Comparison of ENCODE assay signal across 8 cellular contexts in the genomic region with DNA sequence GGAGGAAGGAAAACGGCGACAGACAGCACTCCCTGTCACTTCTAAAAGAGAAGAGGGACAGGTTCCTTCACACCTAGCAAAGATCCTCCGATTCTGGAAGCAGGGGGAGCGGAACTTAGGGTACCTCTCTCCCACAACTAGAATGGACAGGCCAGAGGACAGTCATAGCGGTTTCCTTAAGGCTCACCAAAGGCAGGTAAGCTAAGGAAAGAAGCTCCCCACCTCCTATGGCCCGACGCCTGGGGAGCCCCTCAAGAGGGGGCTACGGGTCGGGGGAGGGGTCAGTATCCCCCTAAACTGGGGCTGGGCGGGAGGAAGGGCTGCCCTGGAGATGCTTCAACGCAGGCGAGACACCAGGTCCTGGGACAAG. TPM values are rescaled to one million over a fixed set of nuclear protein-coding genes. Genes with fewer than 3 reads are reported as not detected.
DNase-seq lines count a peak whose midpoint lies in the region; ATAC-seq, FAIRE-seq and TF ChIP-seq lines count a peak whose summit lies in the region.

No MANE protein-coding gene starts in this region.

- H3K4me1 ChIP-seq in A549 = peaks cover 13% of the 10 kb centered on the region; the same call in 1 of the 3 replicates
- peaks cover 7% of the 10 kb centered on the region for H3K4me1 ChIP-seq in mesodermal cell (ENCODE audit: control insufficient read depth, insufficient read depth, low read length, poor library complexity, severe bottlenecking)

- no peaks in the 10 kb centered on the region for H3K27me3 Mint-ChIP-seq in MCF 10A (ENCODE audit: insufficient read depth, unreplicated experiment)

- H3K4me3 ChIP-seq in A549 = peak overlapping the region; percentile 86
- H3K4me3 ChIP-seq in mesodermal cell (ENCODE audit: extremely low read depth, insufficient read depth, low read length, poor library complexity, severe bottlenecking) = peak overlapping the region; percentile 100

- H3K27ac ChIP-seq in A549 (peak overlapping the region; percentile 88 to 93), mesodermal cell (ENCODE audit: low read depth, low read length, severe bottlenecking) (peak overlapping the region; percentile 74)

- 2% methylated on average over 11 of the region's 12 CpGs for WGBS in A549 (ENCODE audit: missing lambda C conversion rate)
- WGBS in mesodermal cell (ENCODE audit: insufficient coverage in 2 of 2), 2 experiments = 0% methylated on average over 3 to 11 of the region's 12 CpGs

- no peaks in the 10 kb centered on the region for H3K9me3 ChIP-seq in A549
- no peaks in the 10 kb centered on the region for H3K9me3 ChIP-seq in mesodermal cell (ENCODE audit: control insufficient read depth, low read length)

- peaks cover 7% of the 10 kb centered on the region for H3K36me3 Mint-ChIP-seq in MCF 10A (ENCODE audit: insufficient read depth, unreplicated experiment)

- H3K4me2 ChIP-seq in A549 = peak overlapping the region; percentile 71

- TF ChIP-seq EP300 in A549 (IDR thresholded peaks at IDR 0.05) = no peak

- H3K36me3 ChIP-seq in mesodermal cell (ENCODE audit: control insufficient read depth, insufficient read depth, low read length) = peaks cover 27% of the 10 kb centered on the region

- DNase-seq in A549 (ENCODE audit: low read depth in 1 of 2, low spot score in 1 of 2) (no peak), MCF 10A (ENCODE audit: unreplicated experiment) (no peak), H4 (ENCODE audit: low spot score) (no peak), NCI-H2081 treated with DMSO at 0.1 percent for 48 hours (lab: John Stamatoyannopoulos, UW) (no peak), posterior cingulate gyrus (no peak), SW 1271 (lab: John Stamatoyannopoulos, UW) (no peak)

- CTCF ChIA-PET in A549 (lab: Yijun Ruan, JAX) (interaction anchor here (0.6 to 2.5 kb wide), 7 partner anchors 10 to 252 kb away, joined by 3 to 7 read pairs (median 4); no protein-coding TSS in a partner anchor), MCF 10A (lab: Yijun Ruan, JAX) (interaction anchor here (0.8 to 1.4 kb wide), 2 partner anchors 129 to 135 kb away, joined by 3 read pairs; no protein-coding TSS in a partner anchor)

- no peaks in the 10 kb centered on the region for H3K9me3 Mint-ChIP-seq in MCF 10A (ENCODE audit: unreplicated experiment)

- peak overlapping the region; percentile 84 for H3K4me3 Mint-ChIP-seq in MCF 10A (ENCODE audit: unreplicated experiment)

- no peak for TF ChIP-seq RAD21 in A549 (conservative IDR thresholded peaks at IDR 0.05 in 1 of 2, IDR thresholded peaks at IDR 0.05 in 1 of 2)

- intact Hi-C loops in MCF 10A (cut with micrococcal nuclease) = no loop called here
- intact Hi-C loops in posterior cingulate gyrus (cut with DNase I) = loop anchor here (2.0 kb wide), 1 partner anchor 34 kb away; the partner anchor contains the start of gene KAT2A

- no TSS peak for BruUV-seq in MCF 10A (replicated peaks; lab: Mats Ljungman, UMichigan)

- TF ChIP-seq POLR2A in A549 (IDR thresholded peaks at IDR 0.05; ENCODE audit: low read length) = no peak

- TF ChIP-seq CTCF in A549 (IDR thresholded peaks at IDR 0.05) = no peak
- no peak for TF ChIP-seq CTCF in MCF 10A (IDR thresholded peaks at IDR 0.05; ENCODE audit: unreplicated experiment)

- peaks cover 16% of the 10 kb centered on the region for H3K4me1 Mint-ChIP-seq in MCF 10A (ENCODE audit: insufficient read depth, unreplicated experiment)

- POLR2A ChIA-PET in A549 (lab: Yijun Ruan, JAX) (interaction anchor here (0.8 kb wide), 1 partner anchor 25 kb away, joined by 3 read pairs; no protein-coding TSS in a partner anchor), MCF 10A (lab: Yijun Ruan, JAX) (interaction anchor here (0.6 to 2.2 kb wide), 16 partner anchors 17 to 1234 kb away, joined by 3 to 13 read pairs (median 4); partner anchors contain the start of genes ACLY, CNP, DNAJC7 and GHDC)

- ATAC-seq in A549 = peak in 1 of 2 experiments; percentile 13; a peak in 4 of 6 replicates
- ATAC-seq in HG03025 (IDR thresholded peaks at IDR 0.05; ENCODE audit: low FRiP score, unreplicated experiment) = peak; percentile 13

- FAIRE-seq in A549 (lab: Jason Lieb, UNC) = no peak

- peak overlapping the region; percentile 90 for H3K27ac Mint-ChIP-seq in MCF 10A (ENCODE audit: low read depth, unreplicated experiment)

TF ChIP-seq in A549, 52 proteins besides CTCF, POLR2A, EP300 and RAD21 (continues in another document):
- TF ChIP-seq RCOR1 (IDR thresholded peaks at IDR 0.05; ENCODE audit: low read depth, low read length) (no peak), RNF2 (IDR thresholded peaks at IDR 0.05; ENCODE audit: borderline replicate concordance, low read depth) (no peak), KDM5A (IDR thresholded peaks at IDR 0.05) (peak; percentile 53; the same call in 1 of the 2 replicates), HOXB13 (CRISPR knock-in tag; IDR thresholded peaks at IDR 0.05; ENCODE audit: low read depth) (no peak), TFCP2L1 (CRISPR knock-in tag; IDR thresholded peaks at IDR 0.05) (0 out of 2 replicates have a peak, but pooled peaks have one; percentile 39), POLR2AphosphoS2 (conservative IDR thresholded peaks at IDR 0.05; ENCODE audit: low read length) (no peak), PBX3 (IDR thresholded peaks at IDR 0.05) (no peak), TP53 (CRISPR knock-in tag; IDR thresholded peaks at IDR 0.05) (no peak), GATA3 (IDR thresholded peaks at IDR 0.05; ENCODE audit: borderline replicate concordance) (no peak)
- TF ChIP-seq, protein P1, sequence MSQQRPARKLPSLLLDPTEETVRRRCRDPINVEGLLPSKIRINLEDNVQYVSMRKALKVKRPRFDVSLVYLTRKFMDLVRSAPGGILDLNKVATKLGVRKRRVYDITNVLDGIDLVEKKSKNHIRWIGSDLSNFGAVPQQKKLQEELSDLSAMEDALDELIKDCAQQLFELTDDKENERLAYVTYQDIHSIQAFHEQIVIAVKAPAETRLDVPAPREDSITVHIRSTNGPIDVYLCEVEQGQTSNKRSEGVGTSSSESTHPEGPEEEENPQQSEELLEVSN (IDR thresholded peaks at IDR 0.05; ENCODE audit: borderline replicate concordance, low read depth) = no peak

RNA-seq across cellular contexts. Expression of gene RAB5C, which starts 0.3 kb away (rescaled TPM):
- 171 and 179 TPM in 2 replicates for polyA plus RNA-seq in A549 (2011; rRNA removed)
- polyA plus RNA-seq in A549 (2012; cell fraction: cytosol; rRNA removed) = 325 and 406 TPM in 2 replicates
- polyA plus RNA-seq in A549 (2012; cell fraction: nucleus; rRNA removed) = 250 and 251 TPM in 2 replicates
- polyA plus RNA-seq in A549 (2017; fragmentation: RNase III; extraction: RNeasy Plus Mini Kit Qiagen cat#74134 plus additional on column Dnase treatment) = 217 to 229 TPM (median 222 TPM) in 3 replicates
- 96.3 and 96.5 TPM in 2 replicates for polyA minus RNA-seq in A549 (2011; rRNA and poly(A)+ RNA removed)
- total RNA-seq in MCF 10A (2022) = 101 and 119 TPM in 2 replicates
- polyA plus RNA-seq in mesodermal cell (2013, experiment 1 of 2) = 137 TPM
- polyA plus RNA-seq in mesodermal cell (2013, experiment 2 of 2) = 122 TPM
- total RNA-seq in H4 (2014; rRNA removed; shearing (Covaris generic)) = 67.3 and 79.9 TPM in 2 replicates

RNA-seq across cellular contexts. Expression of gene KCNH4, which starts 26.4 kb away (rescaled TPM):
- polyA plus RNA-seq in A549 (2011; rRNA removed) (0.24 and 0.25 TPM in 2 replicates), A549 (2017; fragmentation: RNase III; extraction: RNeasy Plus Mini Kit Qiagen cat#74134 plus additional on column Dnase treatment) (0.37 to 0.40 TPM (median 0.39 TPM) in 3 replicates)
- polyA plus RNA-seq in A549 (2012; cell fraction: cytosol; rRNA removed) = 0.65 and 0.91 TPM in 2 replicates
- polyA plus RNA-seq in A549 (2012; cell fraction: nucleus; rRNA removed) = 2.0 TPM in 2 replicates
- 0.68 and 0.74 TPM in 2 replicates for polyA minus RNA-seq in A549 (2011; rRNA and poly(A)+ RNA removed)
- total RNA-seq in MCF 10A (2022) = not detected in 2 replicates
- polyA plus RNA-seq in mesodermal cell (2013, experiment 1 of 2) = 0.07 TPM
- not detected for polyA plus RNA-seq in mesodermal cell (2013, experiment 2 of 2)
- 0.06 TPM in 1 of 2 replicates, not detected in the other for total RNA-seq in H4 (2014; rRNA removed; shearing (Covaris generic))

RNA-seq across cellular contexts. Expression of gene HCRT, which starts 30.8 kb away (rescaled TPM):
- polyA plus RNA-seq in A549 (2011; rRNA removed) (not detected in 2 replicates), A549 (2017; fragmentation: RNase III; extraction: RNeasy Plus Mini Kit Qiagen cat#74134 plus additional on column Dnase treatment) (0.18 TPM in 1 of 3 replicates, not detected in the others)
- not detected in 2 replicates for polyA plus RNA-seq in A549 (2012; cell fraction: cytosol; rRNA removed)
- not detected in 2 replicates for polyA plus RNA-seq in A549 (2012; cell fraction: nucleus; rRNA removed)
- polyA minus RNA-seq in A549 (2011; rRNA and poly(A)+ RNA removed) = not detected in 2 replicates
- total RNA-seq in MCF 10A (2022) = not detected in 2 replicates
- polyA plus RNA-seq in mesodermal cell (2013, experiment 1 of 2) = not detected
- polyA plus RNA-seq in mesodermal cell (2013, experiment 2 of 2) = not detected
- not detected in 2 replicates for total RNA-seq in H4 (2014; rRNA removed; shearing (Covaris generic))

RNA-seq across cellular contexts. Expression of gene HSPB9, which starts 31.9 kb away (rescaled TPM):
- 0.04 TPM in 1 of 2 replicates, not detected in the other for polyA plus RNA-seq in A549 (2011; rRNA removed)
- polyA plus RNA-seq in A549 (2012; cell fraction: cytosol; rRNA removed) = 0.06 and 0.07 TPM in 2 replicates
- 0.11 and 0.18 TPM in 2 replicates for polyA plus RNA-seq in A549 (2012; cell fraction: nucleus; rRNA removed)
- polyA plus RNA-seq in A549 (2017; fragmentation: RNase III; extraction: RNeasy Plus Mini Kit Qiagen cat#74134 plus additional on column Dnase treatment) = not detected in 3 replicates
- not detected in 2 replicates for polyA minus RNA-seq in A549 (2011; rRNA and poly(A)+ RNA removed)
- not detected in 2 replicates for total RNA-seq in MCF 10A (2022)
- polyA plus RNA-seq in mesodermal cell (2013, experiment 1 of 2) = 0.15 TPM
- not detected for polyA plus RNA-seq in mesodermal cell (2013, experiment 2 of 2)
- total RNA-seq in H4 (2014; rRNA removed; shearing (Covaris generic)) = not detected in 2 replicates

RNA-seq across cellular contexts. Expression of gene KAT2A, which starts 33.3 kb away (rescaled TPM):
- polyA plus RNA-seq in A549 (2011; rRNA removed) = 42.2 and 57.4 TPM in 2 replicates
- 59.4 and 65.0 TPM in 2 replicates for polyA plus RNA-seq in A549 (2012; cell fraction: cytosol; rRNA removed)
- polyA plus RNA-seq in A549 (2012; cell fraction: nucleus; rRNA removed) = 460 and 477 TPM in 2 replicates
- 64.0 to 74.6 TPM (median 68.1 TPM) in 3 replicates for polyA plus RNA-seq in A549 (2017; fragmentation: RNase III; extraction: RNeasy Plus Mini Kit Qiagen cat#74134 plus additional on column Dnase treatment)
- polyA minus RNA-seq in A549 (2011; rRNA and poly(A)+ RNA removed) = 35.0 and 36.6 TPM in 2 replicates
- 37.4 and 44.6 TPM in 2 replicates for total RNA-seq in MCF 10A (2022)
- polyA plus RNA-seq in mesodermal cell (2013, experiment 1 of 2) = 30.2 TPM
- 23.6 TPM for polyA plus RNA-seq in mesodermal cell (2013, experiment 2 of 2)
- total RNA-seq in H4 (2014; rRNA removed; shearing (Covaris generic)) = 7.5 and 16.7 TPM in 2 replicates
